9 cellular contexts compared by ENCODE assay signal in genomic region chr9:2014148-2014547, GRCh38. TPM values are rescaled to one million over a fixed set of nuclear protein-coding genes. Genes with fewer than 3 reads are reported as not detected.
A peak's percentile ranks its signal among the peaks of the same experiment; 100 is the strongest.
DNase-seq lines count a peak whose midpoint lies in the region; ATAC-seq and TF ChIP-seq lines count a peak whose summit lies in the region.
"Had no signal": no experiment of that assay in that cellular context is flagged by ENCODE, and none has a peak within 500 bp of the region (broad histone marks: within the 10 kb centered on the region; RNA-seq: fewer than 3 reads in every experiment).

No MANE protein-coding gene starts in this region.

- H3K27me3 Mint-ChIP-seq in activated CD8-positive, alpha-beta T cell treated with anti-CD3 and anti-CD28 coated beads for 36 hours: no peaks in the 10 kb centered on the region
- H3K27me3 Mint-ChIP-seq in stimulated activated naive CD8-positive, alpha-beta T cell treated with anti-CD3 and anti-CD28 coated beads, Interleukin-15, amount 100 ng/mL, for 72 hours: no peaks in the 10 kb centered on the region

- peaks cover 37% of the 10 kb centered on the region for H3K4me1 Mint-ChIP-seq in activated CD8-positive, alpha-beta T cell treated with anti-CD3 and anti-CD28 coated beads for 36 hours (ENCODE audit: low read depth)
- H3K4me1 Mint-ChIP-seq in stimulated activated naive CD8-positive, alpha-beta T cell treated with anti-CD3 and anti-CD28 coated beads, Interleukin-15, amount 100 ng/mL, for 72 hours: peaks cover 45% of the 10 kb centered on the region

- WGBS in iPS DF 6.9 (ENCODE audit: insufficient coverage, insufficient read length): no CpG with 5 or more reads among the region's 12 CpGs

- no peaks in the 10 kb centered on the region for H3K9me3 ChIP-seq in iPS DF 6.9 (ENCODE audit: control insufficient read depth, insufficient read depth, low read length)

- peak; percentile 15 for DNase-seq in NCI-H748 (lab: John Stamatoyannopoulos, UW; ENCODE audit: unreplicated experiment)
- DNase-seq in NCI-H748 treated with DMSO at 0.1 percent for 48 hours (lab: John Stamatoyannopoulos, UW): no peak
- no peak for DNase-seq in activated CD8-positive, alpha-beta T cell treated with anti-CD3 and anti-CD28 coated beads for 36 hours
- DNase-seq in iPS DF 6.9 (ENCODE audit: low read depth, low spot score): no peak
- no peak for DNase-seq in stimulated activated naive CD8-positive, alpha-beta T cell treated with anti-CD3 and anti-CD28 coated beads, Interleukin-15, amount 100 ng/mL, for 72 hours
- no peak for DNase-seq in stimulated activated CD4-positive, alpha-beta T cell treated with anti-CD3 and anti-CD28 coated beads, Interleukin-4, amount 100 ng/mL, for 4 hours
- DNase-seq: stimulated activated CD4-positive, alpha-beta T cell treated with anti-CD3 and anti-CD28 coated beads, Interleukin-1b, Interleukin-23, amount 100 ng/mL, for 48 hours had no signal

- POLR2A ChIA-PET in activated CD8-positive, alpha-beta T cell treated with anti-CD3 and anti-CD28 coated beads for 36 hours (lab: Charles Lee): interaction anchor here (0.6 to 4.3 kb wide), 8 partner anchors 9 to 138 kb away, joined by 3 to 28 read pairs (median 5); no protein-coding TSS in a partner anchor

- H3K27ac Mint-ChIP-seq in activated CD8-positive, alpha-beta T cell treated with anti-CD3 and anti-CD28 coated beads for 36 hours: peak overlapping the region; percentile 85
- H3K27ac Mint-ChIP-seq in stimulated activated naive CD8-positive, alpha-beta T cell treated with anti-CD3 and anti-CD28 coated beads, Interleukin-15, amount 100 ng/mL, for 72 hours: peak overlapping the region in 1 of 2 donors; percentile 57

- CTCF ChIA-PET in activated CD8-positive, alpha-beta T cell treated with anti-CD3 and anti-CD28 coated beads for 36 hours (lab: Charles Lee): interaction anchor here (0.7 to 1.4 kb wide), 2 partner anchors 73 to 1544 kb away, joined by 3 to 9 read pairs; no protein-coding TSS in a partner anchor

- ATAC-seq in activated CD8-positive, alpha-beta T cell treated with anti-CD3 and anti-CD28 coated beads for 36 hours: no peak
- no peak for ATAC-seq in stimulated activated naive CD8-positive, alpha-beta T cell treated with anti-CD3 and anti-CD28 coated beads, Interleukin-15, amount 100 ng/mL, for 72 hours
- ATAC-seq in GM18907 (IDR thresholded peaks at IDR 0.05; ENCODE audit: unreplicated experiment): no peak
- ATAC-seq in HG03045 (IDR thresholded peaks at IDR 0.05; ENCODE audit: unreplicated experiment): no peak

- H3K36me3 ChIP-seq in iPS DF 6.9 (ENCODE audit: control insufficient read depth, insufficient read depth, low read length): no peaks in the 10 kb centered on the region

- H3K9me3 Mint-ChIP-seq in activated CD8-positive, alpha-beta T cell treated with anti-CD3 and anti-CD28 coated beads for 36 hours: no peaks in the 10 kb centered on the region
- no peaks in the 10 kb centered on the region for H3K9me3 Mint-ChIP-seq in stimulated activated naive CD8-positive, alpha-beta T cell treated with anti-CD3 and anti-CD28 coated beads, Interleukin-15, amount 100 ng/mL, for 72 hours

- TF ChIP-seq CTCF in activated CD8-positive, alpha-beta T cell treated with anti-CD3 and anti-CD28 coated beads for 36 hours (IDR thresholded peaks at IDR 0.05): no peak

- peaks cover 6% of the 10 kb centered on the region for H3K36me3 Mint-ChIP-seq in activated CD8-positive, alpha-beta T cell treated with anti-CD3 and anti-CD28 coated beads for 36 hours (ENCODE audit: low read depth)

- H3K4me3 Mint-ChIP-seq in activated CD8-positive, alpha-beta T cell treated with anti-CD3 and anti-CD28 coated beads for 36 hours: peak overlapping the region; percentile 89
- peak overlapping the region; percentile 92 to 97 for H3K4me3 Mint-ChIP-seq in stimulated activated naive CD8-positive, alpha-beta T cell treated with anti-CD3 and anti-CD28 coated beads, Interleukin-15, amount 100 ng/mL, for 72 hours

- H3K4me1 ChIP-seq in iPS DF 6.9 (ENCODE audit: control insufficient read depth, insufficient read depth, low read length): no peaks in the 10 kb centered on the region

- intact Hi-C loops in activated CD8-positive, alpha-beta T cell treated with anti-CD3 and anti-CD28 coated beads for 36 hours (cut with micrococcal nuclease): no loop called here

- H3K4me3 ChIP-seq in iPS DF 6.9 (ENCODE audit: low read length): peak overlapping the region; percentile 65; the same call in 1 of the 2 replicates

- no peak overlapping the region for H3K27ac ChIP-seq in iPS DF 6.9 (ENCODE audit: low read length)

- peaks cover 10% of the 10 kb centered on the region; the same call in 1 of the 2 replicates for H3K27me3 ChIP-seq in iPS DF 6.9 (ENCODE audit: control insufficient read depth, insufficient read depth, low read length)

RNA-seq across cellular contexts. Expression of gene SMARCA2, which starts 1.0 kb away (rescaled TPM):
- total RNA-seq in activated CD8-positive, alpha-beta T cell treated with anti-CD3 and anti-CD28 coated beads for 36 hours: 10 to 100 TPM; 94.7 to 99.4 TPM
